In the genomic region with DNA sequence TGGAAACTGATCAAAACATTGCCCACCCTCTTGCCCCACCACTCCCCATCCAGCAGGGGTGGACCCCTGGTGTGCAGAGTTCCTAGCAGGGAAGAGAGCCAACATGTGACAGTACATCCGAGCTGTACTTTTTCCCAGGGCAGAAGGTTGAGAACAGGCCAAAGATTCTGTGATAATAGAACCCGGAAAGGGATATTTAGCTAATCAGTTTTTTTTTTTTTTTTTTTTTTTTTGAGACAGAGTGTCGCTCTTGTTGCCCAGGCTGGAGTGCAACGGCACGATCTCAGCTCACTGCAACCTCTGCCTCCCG, we compare ENCODE assay signal across 3 cellular contexts.
TF ChIP-seq lines count a peak whose summit lies in the region.

No MANE protein-coding gene starts in this region.

TF ChIP-seq in GM23338, 12 proteins besides CTCF, POLR2A, EP300 and RAD21 (continues in another document):
- TF ChIP-seq, protein P1, sequence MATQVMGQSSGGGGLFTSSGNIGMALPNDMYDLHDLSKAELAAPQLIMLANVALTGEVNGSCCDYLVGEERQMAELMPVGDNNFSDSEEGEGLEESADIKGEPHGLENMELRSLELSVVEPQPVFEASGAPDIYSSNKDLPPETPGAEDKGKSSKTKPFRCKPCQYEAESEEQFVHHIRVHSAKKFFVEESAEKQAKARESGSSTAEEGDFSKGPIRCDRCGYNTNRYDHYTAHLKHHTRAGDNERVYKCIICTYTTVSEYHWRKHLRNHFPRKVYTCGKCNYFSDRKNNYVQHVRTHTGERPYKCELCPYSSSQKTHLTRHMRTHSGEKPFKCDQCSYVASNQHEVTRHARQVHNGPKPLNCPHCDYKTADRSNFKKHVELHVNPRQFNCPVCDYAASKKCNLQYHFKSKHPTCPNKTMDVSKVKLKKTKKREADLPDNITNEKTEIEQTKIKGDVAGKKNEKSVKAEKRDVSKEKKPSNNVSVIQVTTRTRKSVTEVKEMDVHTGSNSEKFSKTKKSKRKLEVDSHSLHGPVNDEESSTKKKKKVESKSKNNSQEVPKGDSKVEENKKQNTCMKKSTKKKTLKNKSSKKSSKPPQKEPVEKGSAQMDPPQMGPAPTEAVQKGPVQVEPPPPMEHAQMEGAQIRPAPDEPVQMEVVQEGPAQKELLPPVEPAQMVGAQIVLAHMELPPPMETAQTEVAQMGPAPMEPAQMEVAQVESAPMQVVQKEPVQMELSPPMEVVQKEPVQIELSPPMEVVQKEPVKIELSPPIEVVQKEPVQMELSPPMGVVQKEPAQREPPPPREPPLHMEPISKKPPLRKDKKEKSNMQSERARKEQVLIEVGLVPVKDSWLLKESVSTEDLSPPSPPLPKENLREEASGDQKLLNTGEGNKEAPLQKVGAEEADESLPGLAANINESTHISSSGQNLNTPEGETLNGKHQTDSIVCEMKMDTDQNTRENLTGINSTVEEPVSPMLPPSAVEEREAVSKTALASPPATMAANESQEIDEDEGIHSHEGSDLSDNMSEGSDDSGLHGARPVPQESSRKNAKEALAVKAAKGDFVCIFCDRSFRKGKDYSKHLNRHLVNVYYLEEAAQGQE (IDR thresholded peaks at IDR 0.05; ENCODE audit: unreplicated experiment) = no peak
- TF ChIP-seq ZNF114 (CRISPR knock-in tag; IDR thresholded peaks at IDR 0.05) = no peak

TF ChIP-seq in WTC11, 78 proteins besides CTCF, POLR2A, EP300 and RAD21:
- TF ChIP-seq OVOL2 (CRISPR knock-in tag; IDR thresholded peaks at IDR 0.05; ENCODE audit: borderline replicate concordance) (no peak), ATF6 (CRISPR knock-in tag; IDR thresholded peaks at IDR 0.05) (no peak), ZNF396 (CRISPR knock-in tag; IDR thresholded peaks at IDR 0.05; ENCODE audit: borderline replicate concordance) (no peak), ELF4 (CRISPR knock-in tag; IDR thresholded peaks at IDR 0.05; ENCODE audit: low read depth) (no peak), KAT7 (CRISPR knock-in tag; IDR thresholded peaks at IDR 0.05; ENCODE audit: borderline replicate concordance) (no peak)
- TF ChIP-seq, protein P2, sequence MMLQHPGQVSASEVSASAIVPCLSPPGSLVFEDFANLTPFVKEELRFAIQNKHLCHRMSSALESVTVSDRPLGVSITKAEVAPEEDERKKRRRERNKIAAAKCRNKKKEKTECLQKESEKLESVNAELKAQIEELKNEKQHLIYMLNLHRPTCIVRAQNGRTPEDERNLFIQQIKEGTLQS (CRISPR knock-in tag; conservative IDR thresholded peaks at IDR 0.05) = no peak

TF ChIP-seq in HepG2, 621 proteins besides CTCF, POLR2A, EP300 and RAD21:
- TF ChIP-seq RCOR2 (CRISPR knock-in tag; IDR thresholded peaks at IDR 0.05) (no peak), HCFC1 (IDR thresholded peaks at IDR 0.05; ENCODE audit: low read depth, low read length) (no peak), AGO2 (optimal IDR thresholded peaks at IDR 0.05; ENCODE audit: low read depth, low read length) (peak; percentile 6), ZNF547 (CRISPR knock-in tag; IDR thresholded peaks at IDR 0.05) (no peak), ZNF576 (CRISPR knock-in tag; IDR thresholded peaks at IDR 0.05) (no peak), ZIK1 (CRISPR knock-in tag; IDR thresholded peaks at IDR 0.05; ENCODE audit: borderline replicate concordance, low read depth) (no peak), PLSCR1 (CRISPR knock-in tag; IDR thresholded peaks at IDR 0.05; ENCODE audit: borderline replicate concordance) (no peak), MXD4 (CRISPR knock-in tag; IDR thresholded peaks at IDR 0.05) (no peak), ZNF235 (CRISPR knock-in tag; IDR thresholded peaks at IDR 0.05; ENCODE audit: borderline replicate concordance) (no peak)
